In genomic region chr1:65377496-65378268, GRCh38 we compare ENCODE assay signal across 25 cellular contexts. TPM values are rescaled to one million over a fixed set of nuclear protein-coding genes. Genes with fewer than 3 reads are reported as not detected.
DNase-seq lines count a peak whose midpoint lies in the region; ATAC-seq, FAIRE-seq and TF ChIP-seq lines count a peak whose summit lies in the region.
"Had no signal": no experiment of that assay in that cellular context is flagged by ENCODE, and none has a peak within 500 bp of the region (broad histone marks: within the 10 kb centered on the region; RNA-seq: fewer than 3 reads in every experiment).

No MANE protein-coding gene starts in this region.

- CTCF ChIA-PET in HepG2 (lab: Yijun Ruan, JAX; ENCODE audit: low intra/inter-chr PET ratio, low total read pairs), result no interaction called here

- no peak overlapping the region for H3K4me3 ChIP-seq in right lobe of liver
- no peak overlapping the region for H3K4me3 ChIP-seq in HepG2 (replicated peaks in 1 of 3; ENCODE audit: insufficient read depth in 1 of 3, low read depth in 2 of 3, low read length in 3 of 3)
- H3K4me3 ChIP-seq in esophagus muscularis mucosa, result no peak overlapping the region
- H3K4me3 ChIP-seq in testis, result no peak overlapping the region
- H3K4me3 ChIP-seq: BLaER1 treated with 17β-estradiol and CSF1 and Interleukin-3, amounts not matched to agents 10 nM and 100 nM; GM12878 had no signal

- no peak overlapping the region for H3K27ac ChIP-seq in right lobe of liver
- no peak overlapping the region for H3K27ac ChIP-seq in HepG2 (ENCODE audit: extremely low read length, insufficient read depth, low read length)
- H3K27ac ChIP-seq in esophagus muscularis mucosa (replicated peaks in 1 of 4), result no peak overlapping the region
- H3K27ac ChIP-seq in testis, result no peak overlapping the region
- H3K27ac ChIP-seq: 22Rv1; BLaER1 treated with 17β-estradiol and CSF1 and Interleukin-3, amounts not matched to agents 10 nM and 100 nM had no signal

- H3K4me2 ChIP-seq in HepG2 (ENCODE audit: low read depth, low read length), result no peak overlapping the region
- H3K4me2 ChIP-seq: BLaER1 treated with 17β-estradiol and CSF1 and Interleukin-3, amounts not matched to agents 10 nM and 100 nM had no signal

- no peaks in the 10 kb centered on the region for H3K79me2 ChIP-seq in HepG2 (ENCODE audit: insufficient read depth, low read length)

- H3K4me1 ChIP-seq in right lobe of liver, result peaks cover 0 to 4% (median 0%) of the 10 kb centered on the region in 4 donors
- 0 out of 2 replicates have a peak, but pooled peaks cover 10% of the 10 kb centered on the region for H3K4me1 ChIP-seq in HepG2 (ENCODE audit: insufficient read depth, low read length)
- no peaks in the 10 kb centered on the region for H3K4me1 ChIP-seq in esophagus muscularis mucosa
- H3K4me1 ChIP-seq in testis, result no peaks in the 10 kb centered on the region
- H3K4me1 ChIP-seq: BE2C; BLaER1 treated with 17β-estradiol and CSF1 and Interleukin-3, amounts not matched to agents 10 nM and 100 nM had no signal

- no peaks in the 10 kb centered on the region for H3K9me3 ChIP-seq in right lobe of liver
- no peaks in the 10 kb centered on the region for H3K9me3 ChIP-seq in HepG2 (ENCODE audit: low read length)
- no peaks in the 10 kb centered on the region for H3K9me3 ChIP-seq in esophagus muscularis mucosa
- H3K9me3 ChIP-seq in testis, result no peaks in the 10 kb centered on the region
- H3K9me3 ChIP-seq: BE2C; BLaER1 treated with 17β-estradiol and CSF1 and Interleukin-3, amounts not matched to agents 10 nM and 100 nM had no signal

- TF ChIP-seq EP300 in HepG2 (IDR thresholded peaks at IDR 0.05; ENCODE audit: low read depth in 2 of 2, low read length in 2 of 2), result no peak
- no peak for TF ChIP-seq EP300 in HepG2 (CRISPR knock-in tag; IDR thresholded peaks at IDR 0.05; ENCODE audit: borderline replicate concordance)
- no peak for TF ChIP-seq EP300 in esophagus muscularis mucosa (IDR thresholded peaks at IDR 0.05)

- no peak for TF ChIP-seq RAD21 in HepG2 (CRISPR knock-in tag; IDR thresholded peaks at IDR 0.05)

- H3K27me3 ChIP-seq in right lobe of liver (no peaks in the 10 kb centered on the region), HepG2 (ENCODE audit: control insufficient read depth in 1 of 2, insufficient read depth in 2 of 2, low read length in 2 of 2) (no peaks in the 10 kb centered on the region), esophagus muscularis mucosa (no peaks in the 10 kb centered on the region), testis (no peaks in the 10 kb centered on the region)
- H3K27me3 ChIP-seq: BE2C; BLaER1 treated with 17β-estradiol and CSF1 and Interleukin-3, amounts not matched to agents 10 nM and 100 nM had no signal

- ATAC-seq in right lobe of liver (peak; percentile 39 to 94 (median 56)), HepG2 (no peak), left lobe of liver (peak; percentile 34), GM21576 (IDR thresholded peaks at IDR 0.05; ENCODE audit: unreplicated experiment) (no peak), HG03139 (IDR thresholded peaks at IDR 0.05; ENCODE audit: unreplicated experiment) (no peak)
- ATAC-seq: GM12878 had no signal

- TF ChIP-seq CTCF in right lobe of liver (IDR thresholded peaks at IDR 0.05), result no peak
- no peak for TF ChIP-seq CTCF in HepG2 (CRISPR knock-in tag; IDR thresholded peaks at IDR 0.05)
- TF ChIP-seq CTCF in esophagus muscularis mucosa (IDR thresholded peaks at IDR 0.05), result no peak
- TF ChIP-seq CTCF in testis (IDR thresholded peaks at IDR 0.05), result no peak

- H3K9ac ChIP-seq in HepG2 (ENCODE audit: insufficient read depth, low read depth, low read length), result no peak overlapping the region
- H3K9ac ChIP-seq: BLaER1 treated with 17β-estradiol and CSF1 and Interleukin-3, amounts not matched to agents 10 nM and 100 nM had no signal

- H3K36me3 ChIP-seq in right lobe of liver (no peaks in the 10 kb centered on the region), HepG2 (replicated peaks in 1 of 2; ENCODE audit: control insufficient read depth in 1 of 2, insufficient read depth in 2 of 2, low read length in 2 of 2) (no peaks in the 10 kb centered on the region), esophagus muscularis mucosa (no peaks in the 10 kb centered on the region), testis (ENCODE audit: low read depth, missing control alignments) (no peaks in the 10 kb centered on the region)
- H3K36me3 ChIP-seq: BE2C; BLaER1 treated with 17β-estradiol and CSF1 and Interleukin-3, amounts not matched to agents 10 nM and 100 nM had no signal

- no peak overlapping the region for H2AFZ ChIP-seq in HepG2 (ENCODE audit: low read length)

- no TSS peak for BruUV-seq in HepG2 (replicated peaks; lab: Mats Ljungman, UMichigan)

- H4K20me1 ChIP-seq in HepG2 (ENCODE audit: insufficient read depth, low read length), result no peaks in the 10 kb centered on the region
- H4K20me1 ChIP-seq: BLaER1 treated with 17β-estradiol and CSF1 and Interleukin-3, amounts not matched to agents 10 nM and 100 nM had no signal

- 30% methylated on average over 4 of the region's 4 CpGs for WGBS in right lobe of liver (ENCODE audit: insufficient coverage, low coverage, low lambda C conversion rate, missing lambda C conversion rate)
- 56% methylated on average over 4 of the region's 4 CpGs for WGBS in HepG2 (ENCODE audit: low lambda C conversion rate)
- 81% methylated on average over 4 of the region's 4 CpGs for WGBS in esophagus muscularis mucosa
- 47 to 61% methylated on average over 4 of the region's 4 CpGs for WGBS in testis, 2 donors

- no peak for DNase-seq in right lobe of liver
- DNase-seq in HepG2 (ENCODE audit: low spot score), result no peak
- peak; percentile 60 for DNase-seq in esophagus muscularis mucosa (ENCODE audit: extremely low spot score)
- no peak for DNase-seq in left lobe of liver (ENCODE audit: low spot score)
- no peak for DNase-seq in T-helper 2 cell
- no peak for DNase-seq in testis
- DNase-seq: ACHN; AML-193; BE2C; CD4-positive, alpha-beta T cell; CD8-positive, alpha-beta memory T cell; DMS 273 treated with DMSO at 0.1 percent for 48 hours; DMS79; EL; GDM1; H7; HCEC 1CT had no signal

- intact Hi-C loops in right lobe of liver (cut with DNase I), result no loop called here
- intact Hi-C loops in HepG2 (cut with micrococcal nuclease; ENCODE audit: unreplicated experiment), result no loop called here
- intact Hi-C loops in esophagus muscularis mucosa (cut with DNase I), result no loop called here
- intact Hi-C loops in testis (cut with DNase I; ENCODE audit: low total_unique reads), result no loop called here

- POLR2A ChIA-PET in HepG2 (lab: Yijun Ruan, JAX), result no interaction called here

- TF ChIP-seq POLR2A in right lobe of liver (IDR thresholded peaks at IDR 0.05) (no peak), HepG2 (IDR thresholded peaks at IDR 0.05; ENCODE audit: insufficient read depth in 1 of 2, low read depth in 2 of 2, low read length in 2 of 2) (no peak), esophagus muscularis mucosa (IDR thresholded peaks at IDR 0.05; ENCODE audit: low read depth) (no peak), testis (IDR thresholded peaks at IDR 0.05) (no peak)

- in situ Hi-C loops in HepG2 (cut with HindIII; ENCODE audit: extremely low pct_ligation_motif_present, low pct_unique_long_range_greater_than_20kb), result no loop called here

- FAIRE-seq in HepG2 (lab: Jason Lieb, UNC), result no peak
- FAIRE-seq: A204.1, D721Med, GM12878, H1 had no signal

RNA-seq across cellular contexts. Expression of gene LEPR, which starts 42.8 kb away (rescaled TPM):
- total RNA-seq in right lobe of liver (100 to 1,000 TPM in 2 of 6 experiments, 10 to 100 TPM in 4; 26.8 to 264 (median 57.1) TPM), HepG2 (2016; rRNA removed; fragmentation: Illumina TruSeq; extraction: Trizol) (0.60 and 0.73 TPM in 2 replicates), esophagus muscularis mucosa (10 to 100 TPM in 3 of 4 donors, 1 to 10 TPM in 1; 10.0 to 27.3 (median 14.1) TPM), left lobe of liver (51.9 TPM), testis (1 to 10 TPM; 8.5 to 9.1 TPM)
- total RNA-seq in HepG2 (2016; cell fraction: cytosol; rRNA removed; fragmentation: Illumina TruSeq; extraction: Trizol; ENCODE audit: low read depth), result 0.10 and 0.18 TPM in 2 replicates
- 0.58 and 0.67 TPM in 2 replicates for total RNA-seq in HepG2 (2016; cell fraction: insoluble cytoplasmic fraction; rRNA removed; fragmentation: Illumina TruSeq; extraction: Trizol)
- 0.55 and 0.65 TPM in 2 replicates for total RNA-seq in HepG2 (2016; cell fraction: membrane; rRNA removed; fragmentation: Illumina TruSeq; extraction: Trizol)
- 0.69 and 0.87 TPM in 2 replicates for total RNA-seq in HepG2 (2016; cell fraction: nucleus; rRNA removed; fragmentation: Illumina TruSeq; extraction: Trizol)
- polyA plus RNA-seq in HepG2 (2011; rRNA removed) (1.4 and 1.7 TPM in 2 replicates), testis (ENCODE audit: insufficient read depth, low read depth, low replicate concordance) (4.9 TPM)
- 0.64 and 1.4 TPM in 2 replicates for polyA plus RNA-seq in HepG2 (2011; cell fraction: cytosol; rRNA removed)
- polyA plus RNA-seq in HepG2 (2011; cell fraction: nucleus; rRNA removed), result 0.84 and 0.88 TPM in 2 replicates
- 2.7 and 5.9 TPM in 2 replicates for polyA plus RNA-seq in HepG2 (2012)
- polyA plus RNA-seq in HepG2 (2016; cell fraction: cytosol; fragmentation: Illumina TruSeq; extraction: Trizol; ENCODE audit: low read depth), result 0.03 and 0.14 TPM in 2 replicates
- polyA plus RNA-seq in HepG2 (2016; cell fraction: insoluble cytoplasmic fraction; fragmentation: Illumina TruSeq; extraction: Trizol; ENCODE audit: low read depth), result 0.44 and 0.52 TPM in 2 replicates
- polyA plus RNA-seq in HepG2 (2016; cell fraction: membrane; fragmentation: Illumina TruSeq; extraction: Trizol; ENCODE audit: low read depth), result 0.10 and 0.26 TPM in 2 replicates
- polyA plus RNA-seq in HepG2 (2016; cell fraction: nucleus; fragmentation: Illumina TruSeq; extraction: Trizol; ENCODE audit: insufficient read depth, low read depth), result 0.57 and 0.77 TPM in 2 replicates
- polyA minus RNA-seq in HepG2 (2011; rRNA and poly(A)+ RNA removed; ENCODE audit: low replicate concordance), result 1.5 and 2.3 TPM in 2 replicates
- polyA minus RNA-seq in HepG2 (2011; cell fraction: cytosol; rRNA and poly(A)+ RNA removed), result 1.7 and 3.1 TPM in 2 replicates
- 2.6 TPM in 2 replicates for polyA minus RNA-seq in HepG2 (2011; cell fraction: nucleus; rRNA and poly(A)+ RNA removed)

RNA-seq across cellular contexts. Expression of gene LEPROT, which starts 42.8 kb away (rescaled TPM):
- total RNA-seq in right lobe of liver, result 10 to 100 TPM; 26.6 to 50.2 (median 37.5) TPM
- total RNA-seq in HepG2 (2016; rRNA removed; fragmentation: Illumina TruSeq; extraction: Trizol), result 29.0 and 36.8 TPM in 2 replicates
- 5.8 and 7.3 TPM in 2 replicates for total RNA-seq in HepG2 (2016; cell fraction: cytosol; rRNA removed; fragmentation: Illumina TruSeq; extraction: Trizol; ENCODE audit: low read depth)
- 34.8 and 35.1 TPM in 2 replicates for total RNA-seq in HepG2 (2016; cell fraction: insoluble cytoplasmic fraction; rRNA removed; fragmentation: Illumina TruSeq; extraction: Trizol)
- 16.0 and 17.4 TPM in 2 replicates for total RNA-seq in HepG2 (2016; cell fraction: membrane; rRNA removed; fragmentation: Illumina TruSeq; extraction: Trizol)
- total RNA-seq in HepG2 (2016; cell fraction: nucleus; rRNA removed; fragmentation: Illumina TruSeq; extraction: Trizol), result 46.4 and 47.1 TPM in 2 replicates
- 44.1 and 51.4 TPM in 2 replicates for polyA plus RNA-seq in HepG2 (2011; rRNA removed)
- polyA plus RNA-seq in HepG2 (2011; cell fraction: cytosol; rRNA removed), result 25.4 and 42.2 TPM in 2 replicates
- polyA plus RNA-seq in HepG2 (2011; cell fraction: nucleus; rRNA removed), result 24.6 and 40.5 TPM in 2 replicates
- 41.4 and 67.4 TPM in 2 replicates for polyA plus RNA-seq in HepG2 (2012)
- 7.0 and 10.6 TPM in 2 replicates for polyA plus RNA-seq in HepG2 (2016; cell fraction: cytosol; fragmentation: Illumina TruSeq; extraction: Trizol; ENCODE audit: low read depth)
- polyA plus RNA-seq in HepG2 (2016; cell fraction: insoluble cytoplasmic fraction; fragmentation: Illumina TruSeq; extraction: Trizol; ENCODE audit: low read depth), result 26.2 and 27.5 TPM in 2 replicates
- polyA plus RNA-seq in HepG2 (2016; cell fraction: membrane; fragmentation: Illumina TruSeq; extraction: Trizol; ENCODE audit: low read depth), result 11.6 and 12.0 TPM in 2 replicates
- polyA plus RNA-seq in HepG2 (2016; cell fraction: nucleus; fragmentation: Illumina TruSeq; extraction: Trizol; ENCODE audit: insufficient read depth, low read depth), result 45.9 and 54.4 TPM in 2 replicates
- polyA minus RNA-seq in HepG2 (2011; rRNA and poly(A)+ RNA removed; ENCODE audit: low replicate concordance), result 38.5 and 99.7 TPM in 2 replicates
- polyA minus RNA-seq in HepG2 (2011; cell fraction: cytosol; rRNA and poly(A)+ RNA removed), result 28.8 and 30.0 TPM in 2 replicates
- 91.0 and 93.1 TPM in 2 replicates for polyA minus RNA-seq in HepG2 (2011; cell fraction: nucleus; rRNA and poly(A)+ RNA removed)
- 10 to 100 TPM; 54.5 to 73.3 (median 66.7) TPM for total RNA-seq in esophagus muscularis mucosa
- total RNA-seq in left lobe of liver, result 33.1 TPM
- 10 to 100 TPM; 55.0 to 58.0 TPM for total RNA-seq in testis
- 38.0 TPM for polyA plus RNA-seq in testis (ENCODE audit: insufficient read depth, low read depth, low replicate concordance)

Comparison
In these comparisons a context has a peak if more than half of its experiments do, and no peak if none do; other contexts are left out.
1. ATAC-seq: peak in right lobe of liver (4 of 4) and left lobe of liver (single experiment); none in HepG2 (single experiment), GM21576 (single experiment) and HG03139 (single experiment).